In genomic region chr3:158103131-158103955, GRCh38 we compare ENCODE assay signal across 1 cellular context.
TF ChIP-seq lines count a peak whose summit lies in the region.

No MANE protein-coding gene starts in this region.

TF ChIP-seq in WTC11, 78 proteins besides CTCF, POLR2A, EP300 and RAD21 (continued from another document):
- TF ChIP-seq E2F1 (CRISPR knock-in tag; IDR thresholded peaks at IDR 0.05) (no peak), GABPB1 (CRISPR knock-in tag; IDR thresholded peaks at IDR 0.05) (no peak), ZNF416 (CRISPR knock-in tag; IDR thresholded peaks at IDR 0.05) (no peak)
TF ChIP-seq in WTC11: peak in this region for 0.
